In genomic region chr20:63044605-63045004, GRCh38 we compare ENCODE assay signal across 29 cellular contexts. TPM values are rescaled to one million over a fixed set of nuclear protein-coding genes. Genes with fewer than 3 reads are reported as not detected.
"Had no signal": no experiment of that assay in that cellular context is flagged by ENCODE, and none has a peak within 500 bp of the region (broad histone marks: within the 10 kb centered on the region; RNA-seq: fewer than 3 reads in every experiment).

No MANE protein-coding gene starts in this region.

- H3K4me1 Mint-ChIP-seq: activated B cell treated with CpG ODN at 0.5 μM for 24 hours; activated CD4-positive, alpha-beta T cell treated with anti-CD3 and anti-CD28 coated beads, Interleukin-2, amount 10 ng/mL, durations not matched to agents 24 days and 14 days; activated CD8-positive, alpha-beta memory T cell treated with anti-CD3 and anti-CD28 coated beads, Interleukin-2, amount 10 ng/mL, durations not matched to agents 7 days and 5 days; activated naive CD4-positive, alpha-beta T cell treated with anti-CD3 and anti-CD28 coated beads, Interleukin-2, amount 50 U/mL, for 24 hours had no signal

- H3K27ac Mint-ChIP-seq: activated B cell treated with CpG ODN at 0.5 μM for 24 hours; activated CD4-positive, alpha-beta T cell treated with anti-CD3 and anti-CD28 coated beads, Interleukin-2, amount 10 ng/mL, durations not matched to agents 24 days and 14 days; activated CD8-positive, alpha-beta memory T cell treated with anti-CD3 and anti-CD28 coated beads, Interleukin-2, amount 10 ng/mL, durations not matched to agents 7 days and 5 days; activated naive CD4-positive, alpha-beta T cell treated with anti-CD3 and anti-CD28 coated beads, Interleukin-2, amount 50 U/mL, for 24 hours; activated T-cell treated with anti-CD3 and anti-CD28 coated beads, Interleukin-2, amount 50 U/mL, for 24 hours; activated T-helper 1 cell treated with anti-CD3 and anti-CD28 coated beads, Interleukin-12 subunit alpha, Interleukin-12 subunit beta, Interleukin-2, Interleukin-4 antibody, amounts not matched to agents 30 ng/mL and 10 ng/mL and 1 ng/mL, durations not matched to agents 14 hours and 24 hours and 36 hours; T-helper 17 cell had no signal

- H3K9me3 ChIP-seq: ascending aorta, body of pancreas had no signal

- H3K4me3 ChIP-seq: ascending aorta, body of pancreas, K562 had no signal

- H3K4me1 ChIP-seq: ascending aorta, body of pancreas had no signal

- H3K9me3 Mint-ChIP-seq: activated B cell treated with CpG ODN at 0.5 μM for 24 hours; activated CD4-positive, alpha-beta T cell treated with anti-CD3 and anti-CD28 coated beads, Interleukin-2, amount 10 ng/mL, durations not matched to agents 24 days and 14 days; activated naive CD4-positive, alpha-beta T cell treated with anti-CD3 and anti-CD28 coated beads, Interleukin-2, amount 50 U/mL, for 24 hours; activated T-cell treated with anti-CD3 and anti-CD28 coated beads, Interleukin-2, amount 50 U/mL, for 24 hours; activated T-helper 1 cell treated with anti-CD3 and anti-CD28 coated beads, Interleukin-12 subunit alpha, Interleukin-12 subunit beta, Interleukin-2, Interleukin-4 antibody, amounts not matched to agents 30 ng/mL and 10 ng/mL and 1 ng/mL, durations not matched to agents 14 hours and 24 hours and 36 hours had no signal

- H3K27ac ChIP-seq: ascending aorta, body of pancreas had no signal

- DNase-seq: activated B cell treated with CpG ODN at 0.5 μM for 24 hours; activated CD4-positive, alpha-beta T cell treated with anti-CD3 and anti-CD28 coated beads for 1 hour; activated CD4-positive, alpha-beta T cell treated with anti-CD3 and anti-CD28 coated beads, Interleukin-2, amount 10 ng/mL, durations not matched to agents 24 days and 14 days; activated CD4-positive, alpha-beta T cell treated with anti-CD3 and anti-CD28 coated beads, Interleukin-2, amount 50 U/mL, for 48 hours; activated CD8-positive, alpha-beta memory T cell treated with anti-CD3 and anti-CD28 coated beads, Interleukin-2, amount 10 ng/mL, durations not matched to agents 7 days and 5 days; activated effector memory CD4-positive, alpha-beta T cell treated with Interleukin-2 at 50 U/mL for 16 hours; activated naive CD4-positive, alpha-beta T cell; activated T-cell treated with anti-CD3 and anti-CD28 coated beads, Interleukin-2, amount 50 U/mL, for 24 hours; body of pancreas; Karpas-422; MM.1S; NCI-H1105; NCI-H1436; NCI-H1694 treated with DMSO at 0.1 percent for 48 hours; NCI-H2029 treated with DMSO at 0.1 percent for 48 hours; NCI-H345; NCI-H510A; NCI-H526 treated with DMSO at 0.1 percent for 48 hours; NCI-H82; RPMI8226; SHP77 treated with DMSO at 0.1 percent for 48 hours; T-helper 17 cell; T-helper 9 cell had no signal

- H3K27me3 ChIP-seq: ascending aorta, body of pancreas had no signal

- H3K4me3 Mint-ChIP-seq: activated B cell treated with CpG ODN at 0.5 μM for 24 hours; activated CD4-positive, alpha-beta T cell treated with anti-CD3 and anti-CD28 coated beads, Interleukin-2, amount 10 ng/mL, durations not matched to agents 24 days and 14 days; activated CD8-positive, alpha-beta memory T cell treated with anti-CD3 and anti-CD28 coated beads, Interleukin-2, amount 10 ng/mL, durations not matched to agents 7 days and 5 days; activated naive CD4-positive, alpha-beta T cell treated with anti-CD3 and anti-CD28 coated beads, Interleukin-2, amount 50 U/mL, for 24 hours; activated T-cell treated with anti-CD3 and anti-CD28 coated beads, Interleukin-2, amount 50 U/mL, for 24 hours; activated T-helper 1 cell treated with anti-CD3 and anti-CD28 coated beads, Interleukin-12 subunit alpha, Interleukin-12 subunit beta, Interleukin-2, Interleukin-4 antibody, amounts not matched to agents 30 ng/mL and 10 ng/mL and 1 ng/mL, durations not matched to agents 14 hours and 24 hours and 36 hours; T-helper 17 cell had no signal

- H3K36me3 ChIP-seq: ascending aorta had no signal

- ATAC-seq: activated CD8-positive, alpha-beta memory T cell treated with anti-CD3 and anti-CD28 coated beads, Interleukin-2, amount 10 ng/mL, durations not matched to agents 7 days and 5 days; body of pancreas; K562; T-helper 17 cell had no signal

RNA-seq across cellular contexts. Expression of gene BHLHE23, which starts 37.8 kb away (rescaled TPM):
- total RNA-seq: activated B cell treated with CpG ODN at 0.5 μM for 24 hours; activated CD4-positive, alpha-beta T cell treated with anti-CD3 and anti-CD28 coated beads, Interleukin-2, amount 10 ng/mL, durations not matched to agents 24 days and 14 days; activated CD8-positive, alpha-beta memory T cell treated with anti-CD3 and anti-CD28 coated beads, Interleukin-2, amount 10 ng/mL, durations not matched to agents 7 days and 5 days; activated T-helper 1 cell treated with anti-CD3 and anti-CD28 coated beads, Interleukin-12 subunit alpha, Interleukin-12 subunit beta, Interleukin-2, Interleukin-4 antibody, amounts not matched to agents 30 ng/mL and 10 ng/mL and 1 ng/mL, durations not matched to agents 14 hours and 24 hours and 36 hours; ascending aorta; body of pancreas; bronchial epithelial cell; K562; OCI-LY7; T-helper 17 cell had no signal
- polyA plus RNA-seq: K562 had no signal
